1 cellular context compared by ENCODE assay signal in genomic region chr2:149218500-149218899, GRCh38.
TF ChIP-seq lines count a peak whose summit lies in the region.

No MANE protein-coding gene starts in this region.

TF ChIP-seq in K562, 482 proteins besides CTCF, POLR2A, EP300 and RAD21 (continued from another document):
- TF ChIP-seq ATF3 (IDR thresholded peaks at IDR 0.05), result peak; percentile 28; the same call in 1 of the 2 replicates
- TF ChIP-seq ATF3 (CRISPR knock-in tag; conservative IDR thresholded peaks at IDR 0.05), result no peak
- no peak for TF ChIP-seq ZNF766 (CRISPR knock-in tag; conservative IDR thresholded peaks at IDR 0.05)
TF ChIP-seq in K562: peak in this region for 1.
